In genomic region chr10:103828587-103829186, GRCh38 we compare ENCODE assay signal across 32 cellular contexts. TPM values are rescaled to one million over a fixed set of nuclear protein-coding genes. Genes with fewer than 3 reads are reported as not detected.
DNase-seq lines count a peak whose midpoint lies in the region; ATAC-seq, FAIRE-seq and TF ChIP-seq lines count a peak whose summit lies in the region.
"Had no signal": no experiment of that assay in that cellular context is flagged by ENCODE, and none has a peak within 500 bp of the region (broad histone marks: within the 10 kb centered on the region; RNA-seq: fewer than 3 reads in every experiment).

No MANE protein-coding gene starts in this region.

- H3K27me3 ChIP-seq in A673 (replicated peaks; ENCODE audit: insufficient read depth, low read depth, low read length, poor library complexity) = no peaks in the 10 kb centered on the region
- H3K27me3 ChIP-seq in GM12878 (replicated peaks in 1 of 2; ENCODE audit: control insufficient read depth in 2 of 2, insufficient read depth in 2 of 2, low read length in 1 of 2) = peaks cover 0 to 6% of the 10 kb centered on the region in 2 experiments; a peak in 3 of 4 replicates
- H3K27me3 ChIP-seq in mesenchymal stem cell (ENCODE audit: control insufficient read depth in 1 of 2, insufficient read depth in 1 of 2, low read length in 2 of 2) = peaks cover 0 to 12% of the 10 kb centered on the region in 2 experiments
- H3K27me3 ChIP-seq in ascending aorta = no peaks in the 10 kb centered on the region
- H3K27me3 ChIP-seq: ovary, SJSA1, testis had no signal

- H3K27ac ChIP-seq in A673 (ENCODE audit: low read depth, low read length, poor library complexity, severe bottlenecking) (peak overlapping the region; percentile 17), GM12878 (ENCODE audit: control insufficient read depth, insufficient read depth) (no peak overlapping the region), mesenchymal stem cell (ENCODE audit: low read length, poor library complexity, severe bottlenecking) (no peak overlapping the region), ascending aorta (no peak overlapping the region)
- H3K27ac ChIP-seq: ovary, SJSA1, testis had no signal

- H3K4me3 ChIP-seq in A673 (ENCODE audit: low read depth, low read length, poor library complexity, severe bottlenecking) (no peak overlapping the region), GM12878 (no peak overlapping the region), mesenchymal stem cell (ENCODE audit: insufficient read depth in 1 of 2, low read depth in 1 of 2, low read length in 2 of 2) (no peak overlapping the region), ascending aorta (no peak overlapping the region)
- H3K4me3 ChIP-seq: ovary, SJSA1, smooth muscle cell, testis had no signal

- CTCF ChIA-PET in A673 (lab: Charles Lee) = no interaction called here
- CTCF ChIA-PET in GM12878 (lab: Yijun Ruan, JAX) = interaction anchor here (1.2 kb wide), 1 partner anchor 14 kb away, joined by 3 read pairs; no protein-coding TSS in a partner anchor

- FAIRE-seq in GM12878 (lab: Jason Lieb, UNC) = no peak
- FAIRE-seq: GM12892, H54 had no signal

- H4K20me1 ChIP-seq in GM12878 (ENCODE audit: control insufficient read depth, insufficient read depth) = no peaks in the 10 kb centered on the region

- RAD21 ChIA-PET in GM12878 (lab: Charles Lee; ENCODE audit: unreplicated experiment) = no interaction called here

- no peak overlapping the region for H4K8ac ChIP-seq in mesenchymal stem cell (ENCODE audit: low read length)

- H3K9me3 ChIP-seq in A673 (ENCODE audit: low read depth, low read length, poor library complexity, severe bottlenecking) = peaks cover 6% of the 10 kb centered on the region
- no peaks in the 10 kb centered on the region; the same call in 2 of the 3 replicates for H3K9me3 ChIP-seq in GM12878 (replicated peaks; ENCODE audit: control insufficient read depth, insufficient read depth, low read length)
- H3K9me3 ChIP-seq in mesenchymal stem cell (ENCODE audit: control insufficient read depth, low read length) = no peaks in the 10 kb centered on the region
- no peaks in the 10 kb centered on the region for H3K9me3 ChIP-seq in ascending aorta
- H3K9me3 ChIP-seq: ovary, SJSA1, testis had no signal

- H3K4me1 Mint-ChIP-seq in activated naive CD8-positive, alpha-beta T cell treated with anti-CD3 and anti-CD28 coated beads, Interleukin-2, amount 50 U/mL, for 24 hours = no peaks in the 10 kb centered on the region
- H3K4me1 Mint-ChIP-seq: activated CD4-positive, alpha-beta T cell treated with anti-CD3 and anti-CD28 coated beads for 36 hours had no signal

- no peak for TF ChIP-seq POLR2A in GM12878 (IDR thresholded peaks at IDR 0.05; ENCODE audit: low read depth, low read length)

- TF ChIP-seq EP300 in GM12878 (IDR thresholded peaks at IDR 0.05; ENCODE audit: borderline replicate concordance in 1 of 2, control insufficient read depth in 1 of 2, low read depth in 2 of 2, low read length in 2 of 2) = no peak

- under 1% methylated on average over 7 of the region's 7 CpGs for WGBS in GM12878 (ENCODE audit: insufficient coverage, insufficient replicate concordance, low lambda C conversion rate, missing lambda C conversion rate)
- WGBS in mesenchymal stem cell = 81% methylated on average over 7 of the region's 7 CpGs

- ATAC-seq in GM12878 = no peak
- ATAC-seq in activated naive CD8-positive, alpha-beta T cell treated with anti-CD3 and anti-CD28 coated beads, Interleukin-2, amount 50 U/mL, for 24 hours = no peak
- ATAC-seq: activated CD4-positive, alpha-beta T cell treated with anti-CD3 and anti-CD28 coated beads for 36 hours; Panc1; stimulated activated naive B cell treated with anti-CD40 and anti-IgM and Interleukin-4, amounts not matched to agents 10 μg/mL and 1 μg/mL and 100 μg/mL, for 72 hours had no signal

- intact Hi-C loops in A673 (cut with micrococcal nuclease; ENCODE audit: unreplicated experiment) = no loop called here
- intact Hi-C loops in GM12878 (cut with micrococcal nuclease; ENCODE audit: unreplicated experiment) = no loop called here
- intact Hi-C loops in ascending aorta (cut with DNase I) = no loop called here

- no peak overlapping the region for H3K27ac Mint-ChIP-seq in activated naive CD8-positive, alpha-beta T cell treated with anti-CD3 and anti-CD28 coated beads, Interleukin-2, amount 50 U/mL, for 24 hours
- H3K27ac Mint-ChIP-seq: activated CD4-positive, alpha-beta T cell treated with anti-CD3 and anti-CD28 coated beads for 36 hours; naive B cell; stimulated activated naive B cell treated with anti-CD40 and anti-IgM and Interleukin-4, amounts not matched to agents 10 μg/mL and 1 μg/mL and 100 μg/mL, for 72 hours; T-helper 1 cell treated with Interleukin-12 subunit alpha and Interleukin-12 subunit beta and Interleukin-4 antibody, amounts not matched to agents 30 μg/mL and 1 μg/mL, for 36 hours had no signal

- POLR2A ChIA-PET in A673 (lab: Charles Lee; ENCODE audit: low non-redundant PET) (no interaction called here), GM12878 (lab: Charles Lee) (interaction anchor here (0.6 kb wide), 2 partner anchors 13 to 23 kb away, joined by 3 to 8 read pairs; no protein-coding TSS in a partner anchor)

- no peaks in the 10 kb centered on the region for H3K36me3 Mint-ChIP-seq in activated naive CD8-positive, alpha-beta T cell treated with anti-CD3 and anti-CD28 coated beads, Interleukin-2, amount 50 U/mL, for 24 hours (ENCODE audit: low read depth)
- H3K36me3 Mint-ChIP-seq: naive B cell; stimulated activated naive B cell treated with anti-CD40 and anti-IgM and Interleukin-4, amounts not matched to agents 10 μg/mL and 1 μg/mL and 100 μg/mL, for 72 hours had no signal

- H2BK5ac ChIP-seq in mesenchymal stem cell (ENCODE audit: low read depth, low read length, poor library complexity, severe bottlenecking) = peak overlapping the region; percentile 20

- in situ Hi-C loops in GM12878 (cut with MboI) = no loop called here

- H2AFZ ChIP-seq in GM12878 (ENCODE audit: control insufficient read depth, low read depth, low read length) (no peak overlapping the region), mesenchymal stem cell (ENCODE audit: low read depth, low read length) (no peak overlapping the region)

- H3K23ac ChIP-seq in mesenchymal stem cell (ENCODE audit: low read length in 2 of 2) = no peak overlapping the region

- TF ChIP-seq RAD21 in GM12878 (IDR thresholded peaks at IDR 0.05; ENCODE audit: insufficient read depth, low read depth, low read length) = no peak

- no peak overlapping the region for H2BK120ac ChIP-seq in mesenchymal stem cell (ENCODE audit: low read depth, low read length)

- peaks cover 2% of the 10 kb centered on the region for H3K79me1 ChIP-seq in mesenchymal stem cell (replicated peaks; ENCODE audit: low read length, poor library complexity, severe bottlenecking)

- no peak overlapping the region for H3K4ac ChIP-seq in mesenchymal stem cell (ENCODE audit: low read depth in 1 of 2, low read length in 2 of 2)

- no peak overlapping the region for H2BK12ac ChIP-seq in mesenchymal stem cell (ENCODE audit: low read length in 2 of 2)

- H2BK15ac ChIP-seq in mesenchymal stem cell (ENCODE audit: low read depth, poor library complexity, severe bottlenecking) = no peak overlapping the region

- DNase-seq in A673 (ENCODE audit: low spot score) = no peak
- DNase-seq in NAMALWA (ENCODE audit: low spot score) = peak; percentile 66
- no peak for DNase-seq in GM12878 (ENCODE audit: low read depth, low spot score)
- no peak for DNase-seq in mesenchymal stem cell
- no peak for DNase-seq in NCI-H1092 treated with DMSO at 0.1 percent for 48 hours (lab: John Stamatoyannopoulos, UW)
- DNase-seq in NCI-H1105 (lab: John Stamatoyannopoulos, UW) = no peak
- DNase-seq in activated naive CD8-positive, alpha-beta T cell treated with anti-CD3 and anti-CD28 coated beads, Interleukin-2, amount 50 U/mL, for 24 hours = no peak
- DNase-seq in ascending aorta (ENCODE audit: low spot score in 2 of 2) = no peak
- DNase-seq: ACHN; activated CD4-positive, alpha-beta T cell treated with anti-CD3 and anti-CD28 coated beads for 36 hours; activated CD8-positive, alpha-beta memory T cell treated with anti-CD3 and anti-CD28 coated beads for 24 hours; activated naive CD4-positive, alpha-beta T cell treated with Interleukin-2 at 50 U/mL for 16 hours; activated T-cell treated with anti-CD3 and anti-CD28 coated beads, Interleukin-2, amount 50 U/mL, for 1 hour; amniotic stem cell; C1 segment of cervical spinal cord; caudate nucleus; dermis blood vessel endothelial cell; Karpas-422; naive B cell; NCI-H187; NCI-H2227 treated with DMSO at 0.1 percent for 48 hours; retina; stimulated activated CD4-positive, alpha-beta T cell treated with anti-CD3 and anti-CD28 coated beads, Interleukin-2, amount 100 ng/mL, for 48 hours; stimulated activated naive B cell treated with anti-CD40 and anti-IgM and Interleukin-4, amounts not matched to agents 10 μg/mL and 1 μg/mL and 100 μg/mL, for 72 hours; testis had no signal

- H3K36me3 ChIP-seq in A673 (ENCODE audit: insufficient read depth, low read length, poor library complexity, severe bottlenecking) = peaks cover 5% of the 10 kb centered on the region
- H3K36me3 ChIP-seq in GM12878 (ENCODE audit: control insufficient read depth in 2 of 2, insufficient read depth in 2 of 2, low read length in 1 of 2) = no peaks in the 10 kb centered on the region
- no peaks in the 10 kb centered on the region for H3K36me3 ChIP-seq in mesenchymal stem cell (ENCODE audit: control insufficient read depth in 1 of 2, insufficient read depth in 2 of 2, low read depth in 1 of 2, low read length in 2 of 2)
- H3K36me3 ChIP-seq in ascending aorta = no peaks in the 10 kb centered on the region
- H3K36me3 ChIP-seq: ovary, SJSA1 had no signal

- H3K4me1 ChIP-seq in A673 (ENCODE audit: insufficient read depth, low read length, poor library complexity, severe bottlenecking) (peaks cover 26% of the 10 kb centered on the region), GM12878 (ENCODE audit: control insufficient read depth, insufficient read depth, low read length) (no peaks in the 10 kb centered on the region), mesenchymal stem cell (ENCODE audit: control insufficient read depth, insufficient read depth, low read depth, low read length) (peaks cover 6% of the 10 kb centered on the region), ascending aorta (peaks cover 0 to 5% of the 10 kb centered on the region in 2 donors)

- H3K4me2 ChIP-seq in GM12878 (ENCODE audit: control insufficient read depth, insufficient read depth) (no peak overlapping the region), mesenchymal stem cell (ENCODE audit: low read length, poor library complexity, severe bottlenecking) (no peak overlapping the region)
- H3K4me2 ChIP-seq: smooth muscle cell had no signal

- no peak overlapping the region for H3K14ac ChIP-seq in mesenchymal stem cell (ENCODE audit: low read length in 2 of 2)

- H2AK5ac ChIP-seq in mesenchymal stem cell (ENCODE audit: low read length, severe bottlenecking) = no peak overlapping the region

- no peaks in the 10 kb centered on the region for H3K9me3 Mint-ChIP-seq in activated naive CD8-positive, alpha-beta T cell treated with anti-CD3 and anti-CD28 coated beads, Interleukin-2, amount 50 U/mL, for 24 hours
- H3K9me3 Mint-ChIP-seq: stimulated activated naive B cell treated with anti-CD40 and anti-IgM and Interleukin-4, amounts not matched to agents 10 μg/mL and 1 μg/mL and 100 μg/mL, for 72 hours; T-helper 1 cell treated with Interleukin-12 subunit alpha and Interleukin-12 subunit beta and Interleukin-4 antibody, amounts not matched to agents 30 μg/mL and 1 μg/mL, for 36 hours had no signal

- H3K4me3 Mint-ChIP-seq in activated naive CD8-positive, alpha-beta T cell treated with anti-CD3 and anti-CD28 coated beads, Interleukin-2, amount 50 U/mL, for 24 hours = no peak overlapping the region
- H3K4me3 Mint-ChIP-seq: activated CD4-positive, alpha-beta T cell treated with anti-CD3 and anti-CD28 coated beads for 36 hours; naive B cell; stimulated activated naive B cell treated with anti-CD40 and anti-IgM and Interleukin-4, amounts not matched to agents 10 μg/mL and 1 μg/mL and 100 μg/mL, for 72 hours; T-helper 1 cell treated with Interleukin-12 subunit alpha and Interleukin-12 subunit beta and Interleukin-4 antibody, amounts not matched to agents 30 μg/mL and 1 μg/mL, for 36 hours had no signal

- BruUV-seq in A673 (replicated peaks; lab: Mats Ljungman, UMichigan) (no TSS peak), GM12878 (replicated peaks; lab: Mats Ljungman, UMichigan) (no TSS peak)

- no peak overlapping the region for H4K91ac ChIP-seq in mesenchymal stem cell (ENCODE audit: low read length)

- no peak overlapping the region for H3K18ac ChIP-seq in mesenchymal stem cell (ENCODE audit: low read depth in 1 of 2, low read length in 2 of 2)

- no peaks in the 10 kb centered on the region for H3K79me2 ChIP-seq in GM12878 (ENCODE audit: control insufficient read depth, insufficient read depth, low read length)

- TF ChIP-seq CTCF in A673 (conservative IDR thresholded peaks at IDR 0.05; ENCODE audit: low read depth, low read length) (no peak), GM12878 (IDR thresholded peaks at IDR 0.05 in 2 of 3, conservative IDR thresholded peaks at IDR 0.05 in 1 of 3; ENCODE audit: control insufficient read depth in 2 of 3, extremely low read depth in 1 of 3, insufficient read depth in 1 of 3, low read depth in 3 of 3, low read length in 3 of 3) (no peak), ascending aorta (IDR thresholded peaks at IDR 0.05) (no peak)

- SMC1A ChIA-PET in GM12878 (lab: Charles Lee; ENCODE audit: uncharacterized antibody, unreplicated experiment) = interaction anchor here (0.7 to 1.8 kb wide), 4 partner anchors 28 to 116 kb away, joined by 3 to 7 read pairs (median 4); no protein-coding TSS in a partner anchor

- H3K27me3 Mint-ChIP-seq in activated naive CD8-positive, alpha-beta T cell treated with anti-CD3 and anti-CD28 coated beads, Interleukin-2, amount 50 U/mL, for 24 hours = peaks cover 3% of the 10 kb centered on the region
- H3K27me3 Mint-ChIP-seq: activated CD4-positive, alpha-beta T cell treated with anti-CD3 and anti-CD28 coated beads for 36 hours had no signal

- no peak overlapping the region for H3K9ac ChIP-seq in GM12878 (ENCODE audit: control insufficient read depth, insufficient read depth, low read length)
- no peak overlapping the region for H3K9ac ChIP-seq in mesenchymal stem cell (ENCODE audit: low read length)

RNA-seq across cellular contexts. Expression of gene SH3PXD2A, which starts 26.7 kb away (rescaled TPM):
- total RNA-seq in A673 (2021) = 54.9 and 57.1 TPM in 2 replicates
- 22.2 and 24.4 TPM in 2 replicates for total RNA-seq in GM12878 (2013; cell fraction: nucleolus; rRNA removed)
- 2.9 and 3.6 TPM in 2 replicates for total RNA-seq in GM12878 (2014; rRNA removed)
- 4.5 and 4.7 TPM in 2 replicates for total RNA-seq in GM12878 (2014; rRNA removed; fragmentation: Illumina TruSeq; extraction: Trizol)
- total RNA-seq in GM12878 (2021) = 12.0 and 14.0 TPM in 2 replicates
- polyA plus RNA-seq in GM12878 (2011; ENCODE audit: low read depth) = 2.6 TPM
- polyA plus RNA-seq in GM12878 (2011; rRNA removed) = 3.9 and 5.1 TPM in 2 replicates
- 4.6 and 5.4 TPM in 2 replicates for polyA plus RNA-seq in GM12878 (2011; cell fraction: cytosol; rRNA removed)
- polyA plus RNA-seq in GM12878 (2011; cell fraction: nucleus; rRNA removed) = 16.9 and 21.7 TPM in 2 replicates
- polyA plus RNA-seq in GM12878 (2012) = 4.2 and 5.8 TPM in 2 replicates
- polyA plus RNA-seq in GM12878 (2014; fragmentation: Illumina TruSeq; extraction: Trizol) = 6.3 and 7.1 TPM in 2 replicates
- under 1 TPM; 0.63 to 0.75 TPM for polyA plus RNA-seq in GM12878 (2014; fragmentation: Nextera tagmentation; extraction: Ambion mirVana)
- polyA plus RNA-seq in GM12878 (2014; rRNA removed) = 6.4 and 7.3 TPM in 2 replicates
- polyA plus RNA-seq in GM12878 (2016; fragmentation: Nextera tagmentation; extraction: Ambion mirVana) = 1 to 10 TPM; 3.7 to 4.1 TPM
- 5.4 and 10.1 TPM in 2 replicates for polyA minus RNA-seq in GM12878 (2011; rRNA and poly(A)+ RNA removed)
- polyA minus RNA-seq in GM12878 (2011; cell fraction: cytosol; rRNA and poly(A)+ RNA removed) = 4.7 and 5.6 TPM in 2 replicates
- 3.3 and 5.7 TPM in 2 replicates for polyA minus RNA-seq in GM12878 (2011; cell fraction: nucleus; rRNA and poly(A)+ RNA removed)
- polyA plus RNA-seq in mesenchymal stem cell (2013, experiment 1 of 2) = 8.7 TPM
- 8.7 TPM for polyA plus RNA-seq in mesenchymal stem cell (2013, experiment 2 of 2)
- 50.0 TPM for total RNA-seq in ascending aorta
